1 cellular context compared by ENCODE assay signal in the genomic region with DNA sequence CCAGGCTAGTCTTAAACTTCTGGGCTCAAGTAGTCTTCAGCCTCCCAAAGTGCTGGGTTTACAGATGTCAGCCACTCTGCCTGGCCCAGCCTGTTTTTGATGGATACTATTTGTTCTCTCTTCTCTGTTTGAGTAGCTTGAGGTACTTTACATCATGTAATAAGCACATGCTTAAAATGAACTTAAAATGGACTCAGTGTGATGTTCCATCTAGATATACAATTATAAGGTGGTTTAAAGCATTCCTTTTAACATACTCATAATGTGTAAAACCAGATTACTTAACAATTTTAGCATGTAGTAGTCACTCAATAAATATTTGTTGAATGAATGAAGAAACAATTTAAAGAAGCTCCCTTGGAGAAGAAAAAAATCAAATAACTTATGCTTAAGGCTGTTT.
TF ChIP-seq lines count a peak whose summit lies in the region.

No MANE protein-coding gene starts in this region.

TF ChIP-seq in A549, 52 proteins besides CTCF, POLR2A, EP300 and RAD21 (continued from another document):
- TF ChIP-seq NR3C1 (IDR thresholded peaks at IDR 0.05) (0 out of 3 replicates have a peak, but pooled peaks have one; percentile 26), JUNB (IDR thresholded peaks at IDR 0.05) (0 out of 2 replicates have a peak, but pooled peaks have one; percentile 23), RCOR1 (IDR thresholded peaks at IDR 0.05; ENCODE audit: low read depth, low read length) (no peak), JUN (IDR thresholded peaks at IDR 0.05) (no peak), FOSL2 (IDR thresholded peaks at IDR 0.05) (no peak), FOSL2 (CRISPR knock-in tag; IDR thresholded peaks at IDR 0.05) (peak; percentile 27; the same call in 1 of the 2 replicates)
- TF ChIP-seq, protein P1, sequence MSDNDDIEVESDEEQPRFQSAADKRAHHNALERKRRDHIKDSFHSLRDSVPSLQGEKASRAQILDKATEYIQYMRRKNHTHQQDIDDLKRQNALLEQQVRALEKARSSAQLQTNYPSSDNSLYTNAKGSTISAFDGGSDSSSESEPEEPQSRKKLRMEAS (IDR thresholded peaks at IDR 0.05) = 0 out of 2 replicates have a peak, but pooled peaks have one; percentile 23
